In genomic region chr10:63673846-63674245, GRCh38 we compare ENCODE assay signal across 31 cellular contexts.
"Had no signal": no experiment of that assay in that cellular context is flagged by ENCODE, and none has a peak within 500 bp of the region (broad histone marks: within the 10 kb centered on the region; RNA-seq: fewer than 3 reads in every experiment).

No MANE protein-coding gene starts in this region.

- H3K27me3 ChIP-seq: brain microvascular endothelial cell, esophagus muscularis mucosa, foreskin keratinocyte, gastrocnemius medialis had no signal

- H3K4me3 ChIP-seq: esophagus muscularis mucosa, gastrocnemius medialis had no signal

- H3K9me3 ChIP-seq: esophagus muscularis mucosa, gastrocnemius medialis had no signal

- DNase-seq: activated B cell treated with CpG ODN at 0.5 μM for 24 hours; activated CD4-positive, alpha-beta T cell treated with anti-CD3 and anti-CD28 coated beads for 48 hours; activated CD4-positive, alpha-beta T cell treated with anti-CD3 and anti-CD28 coated beads, Interleukin-2, amount 50 U/mL, for 1 hour; activated CD4-positive, alpha-beta T cell treated with anti-CD3 and anti-CD28 coated beads, Interleukin-2, amount 50 U/mL, for 48 hours; activated CD8-positive, alpha-beta memory T cell treated with anti-CD3 and anti-CD28 coated beads for 24 hours; activated CD8-positive, alpha-beta T cell treated with anti-CD3 and anti-CD28 coated beads for 36 hours; activated effector memory CD4-positive, alpha-beta T cell treated with Interleukin-2 at 50 U/mL for 16 hours; activated gamma-delta T cell treated with Interleukin-2 at 50 U/mL for 16 hours; activated naive CD4-positive, alpha-beta T cell treated with anti-CD3 and anti-CD28 coated beads, Interleukin-2, amount 50 U/mL, for 16 hours; activated naive CD4-positive, alpha-beta T cell treated with Interleukin-2 at 50 U/mL for 16 hours; activated T-cell treated with anti-CD3 and anti-CD28 coated beads, Interleukin-2, amount 50 U/mL, for 4 hours; amniotic stem cell; anterior cingulate cortex; brain microvascular endothelial cell; caudate nucleus; cortex of kidney; dermis blood vessel endothelial cell; effector CD4-positive, alpha-beta T cell; effector memory CD8-positive, alpha-beta T cell; erythroblast; gastrocnemius medialis; T-helper 1 cell; T-helper 17 cell; T1000; WERI-Rb-1 had no signal

- H3K36me3 ChIP-seq: brain microvascular endothelial cell, esophagus muscularis mucosa, gastrocnemius medialis, WERI-Rb-1 had no signal

- ATAC-seq: activated CD4-positive, CD25-positive, alpha-beta regulatory T cell treated with anti-CD3 and anti-CD28 coated beads, Interleukin-2, amount 50 U/mL, for 24 hours; activated CD8-positive, alpha-beta T cell treated with anti-CD3 and anti-CD28 coated beads for 36 hours; activated T-cell treated with anti-CD3 and anti-CD28 coated beads, Interleukin-2, amount 50 U/mL, for 4 hours; activated T-helper 17 cell treated with anti-CD3 and anti-CD28 coated beads, Interleukin-2, amount 50 U/mL, for 72 hours; effector memory CD8-positive, alpha-beta T cell; gastrocnemius medialis; T-helper 17 cell had no signal

- H3K27ac ChIP-seq: brain microvascular endothelial cell, esophagus muscularis mucosa, WERI-Rb-1 had no signal

- FAIRE-seq: astrocyte, colon had no signal
